Comparison of ENCODE assay signal across 8 cellular contexts in the genomic region with DNA sequence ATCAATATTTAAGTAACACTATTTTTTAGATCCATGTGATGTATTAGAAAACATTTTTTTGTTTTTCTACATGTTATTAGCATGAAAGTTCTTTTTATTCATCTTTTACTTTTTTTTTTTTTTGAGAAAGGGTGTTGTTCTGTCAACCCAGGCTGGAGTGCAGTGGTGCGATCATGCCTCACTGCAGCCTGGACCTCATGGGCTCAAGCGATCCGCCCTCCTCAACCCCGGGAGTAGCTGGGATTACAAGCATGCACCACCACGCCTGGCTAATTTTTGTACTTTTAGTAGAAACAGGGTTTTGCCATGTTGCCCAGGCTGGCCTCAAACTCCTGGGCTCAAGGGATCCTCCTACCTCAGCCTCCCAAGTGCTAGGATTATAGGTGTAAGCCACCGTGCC. TPM values are rescaled to one million over a fixed set of nuclear protein-coding genes. Genes with fewer than 3 reads are reported as not detected.
DNase-seq lines count a peak whose midpoint lies in the region; ATAC-seq and TF ChIP-seq lines count a peak whose summit lies in the region.
"Not testable (repeated sequence)": the region's sequence is repeated elsewhere in the genome, so short reads cannot be mapped to it uniquely, and the experiment has no call there.

No MANE protein-coding gene starts in this region.

- peak overlapping the region in 4 of 8 donors; percentile 40 to 85 (median 70) for H3K4me3 Mint-ChIP-seq in naive B cell

- H3K4me2 ChIP-seq in BLaER1 (peak overlapping the region; percentile 53), OCI-LY3 (ENCODE audit: low read length) (peak overlapping the region; percentile 77; the same call in 1 of the 2 replicates)

- not testable (repeated sequence) for TF ChIP-seq EP300 in transverse colon (IDR thresholded peaks at IDR 0.05; ENCODE audit: low read depth)

- peak overlapping the region in 3 of 6 donors; percentile 71 to 94 (median 73) for H3K27ac Mint-ChIP-seq in naive B cell

- not testable (repeated sequence) for H3K27ac ChIP-seq in BLaER1
- H3K27ac ChIP-seq in OCI-LY3 (ENCODE audit: low read length) (peak overlapping the region; percentile 79), WERI-Rb-1 (peak overlapping the region; percentile 90), skin epidermis (peak overlapping the region in 13 of 21 experiments; percentile 14 to 71 (median 40)), transverse colon (peak overlapping the region; percentile 81 to 86 (median 82))

- H3K27me3 Mint-ChIP-seq in naive B cell: not testable (repeated sequence)

- H3K9me3 Mint-ChIP-seq in naive B cell: not testable (repeated sequence)

- peaks cover 53% of the 10 kb centered on the region for H4K20me1 ChIP-seq in BLaER1
- peaks cover 18% of the 10 kb centered on the region; the same call in 1 of the 2 replicates for H4K20me1 ChIP-seq in OCI-LY3 (ENCODE audit: insufficient read depth, low read length)

- TF ChIP-seq POLR2A in transverse colon (IDR thresholded peaks at IDR 0.05): not testable (repeated sequence)

- not testable (repeated sequence) for H3K9me3 ChIP-seq in BLaER1; OCI-LY3 (ENCODE audit: insufficient read depth, low read length); WERI-Rb-1 (ENCODE audit: severe bottlenecking); transverse colon

- DNase-seq in GM12865 (ENCODE audit: low read depth) (peak; percentile 37), WERI-Rb-1 (peak; percentile 38), glomerular visceral epithelial cell (ENCODE audit: extremely low spot score) (peak; percentile 44)
- DNase-seq in naive B cell, transverse colon: not testable (repeated sequence)

- peaks cover 79% of the 10 kb centered on the region for H3K79me2 ChIP-seq in OCI-LY3 (ENCODE audit: low read length)

- H3K27me3 ChIP-seq in BLaER1; OCI-LY3 (ENCODE audit: low read depth, low read length); WERI-Rb-1 (ENCODE audit: insufficient read depth, low read depth, severe bottlenecking); transverse colon: not testable (repeated sequence)

- in situ Hi-C loops in transverse colon (cut with MboI; ENCODE audit: low pct_ligation_motif_present in 1 of 4, low pct_unique_long_range_greater_than_20kb in 1 of 4, low sequenced_read_pairs in 3 of 4): not testable (repeated sequence)

- peaks cover 40% of the 10 kb centered on the region for H3K4me1 ChIP-seq in BLaER1
- H3K4me1 ChIP-seq in OCI-LY3 (ENCODE audit: low read length): peaks cover 31% of the 10 kb centered on the region
- peaks cover 10 to 75% (median 42%) of the 10 kb centered on the region in 4 donors for H3K4me1 ChIP-seq in transverse colon

- H3K4me1 Mint-ChIP-seq in naive B cell: peaks cover 23 to 46% (median 43%) of the 10 kb centered on the region in 3 donors

- not testable (repeated sequence) for H3K9ac ChIP-seq in BLaER1; OCI-LY3 (ENCODE audit: low read length)

- not testable (repeated sequence) for H3K36me3 Mint-ChIP-seq in naive B cell

- TF ChIP-seq CTCF in GM12865 (IDR thresholded peaks at IDR 0.05; ENCODE audit: insufficient read depth, low read depth, low read length, missing control alignments); OCI-LY3 (IDR thresholded peaks at IDR 0.05; ENCODE audit: low read depth, low read length); WERI-Rb-1 (IDR thresholded peaks at IDR 0.05; ENCODE audit: low read depth, low read length); transverse colon (IDR thresholded peaks at IDR 0.05): not testable (repeated sequence)

- not testable (repeated sequence) for H3K4me3 ChIP-seq in BLaER1; GM12865 (ENCODE audit: low read depth, low read length); OCI-LY3 (ENCODE audit: low read length); WERI-Rb-1 (ENCODE audit: low read depth, low read length); skin epidermis; transverse colon

- 67 to 72% methylated on average over 3 to 6 of the region's 6 CpGs for WGBS in transverse colon (ENCODE audit: low coverage in 1 of 2), 2 donors

- not testable (repeated sequence) for H2AFZ ChIP-seq in OCI-LY3 (ENCODE audit: low read depth, low read length)

- ATAC-seq in naive B cell (ENCODE audit: low read depth in 2 of 2): peak; percentile 20 to 38

- peaks cover 30% of the 10 kb centered on the region for H3K36me3 ChIP-seq in BLaER1
- H3K36me3 ChIP-seq in OCI-LY3 (replicated peaks; ENCODE audit: low read depth, low read length): peaks cover 29% of the 10 kb centered on the region
- H3K36me3 ChIP-seq in WERI-Rb-1: peaks cover 38% of the 10 kb centered on the region
- H3K36me3 ChIP-seq in transverse colon: not testable (repeated sequence)

- intact Hi-C loops in transverse colon (cut with DNase I; ENCODE audit: low total_unique reads): not testable (repeated sequence)

RNA-seq across cellular contexts. Expression of a gene that starts 17.8 kb away (rescaled TPM):
- polyA plus RNA-seq in naive B cell (ENCODE audit: low read depth in 6 of 6): 10 to 100 TPM; 24.4 to 35.6 (median 29.5) TPM
- 100 to 1,000 TPM in 3 of 4 donors, 10 to 100 TPM in 1; 96.5 to 164 (median 136) TPM for total RNA-seq in transverse colon

RNA-seq across cellular contexts. Expression of a gene that starts 58.2 kb away (rescaled TPM):
- 100 to 1,000 TPM in 5 of 6 donors, 10 to 100 TPM in 1; 91.6 to 177 (median 125) TPM for polyA plus RNA-seq in naive B cell (ENCODE audit: low read depth in 6 of 6)
- 100 to 1,000 TPM; 116 to 264 (median 180) TPM for total RNA-seq in transverse colon

RNA-seq across cellular contexts. Expression of a gene that starts 58.4 kb away (rescaled TPM):
- polyA plus RNA-seq in naive B cell (ENCODE audit: low read depth in 6 of 6): 10 to 100 TPM in 5 of 6 donors, 1 to 10 TPM in 1; 10.0 to 54.7 (median 28.7) TPM
- total RNA-seq in transverse colon: 1,000 to 10,000 TPM in 1 of 4 donors, 100 to 1,000 TPM in 3; 168 to 1,885 (median 314) TPM
